9 cellular contexts compared by ENCODE assay signal in the genomic region with DNA sequence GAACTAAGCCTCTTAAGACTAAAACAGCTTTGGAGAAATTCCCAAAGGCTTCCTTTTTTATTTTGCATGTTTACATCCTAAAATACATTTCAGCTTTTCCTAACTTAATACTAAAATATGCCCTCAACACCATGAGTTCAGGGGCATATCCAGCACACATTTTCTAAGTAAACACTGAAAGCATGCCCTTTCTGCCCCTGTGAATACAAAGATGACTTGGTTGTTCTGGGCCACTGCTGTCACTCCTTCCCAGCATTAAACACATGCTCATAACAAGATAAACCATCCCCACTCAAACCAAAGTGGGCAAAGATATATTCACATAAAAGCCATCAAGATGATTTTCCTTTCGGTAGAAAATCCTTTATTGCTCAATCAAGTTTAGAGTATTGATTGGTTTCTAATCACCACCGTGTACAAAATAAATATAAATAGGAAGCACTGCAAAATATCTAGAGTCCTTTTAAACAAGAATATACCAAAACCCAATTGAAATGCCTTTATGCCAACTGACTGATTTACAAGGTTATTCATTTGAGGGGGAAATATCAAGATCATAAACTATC. TPM values are rescaled to one million over a fixed set of nuclear protein-coding genes. Genes with fewer than 3 reads are reported as not detected.
DNase-seq lines count a peak whose midpoint lies in the region; ATAC-seq and TF ChIP-seq lines count a peak whose summit lies in the region.
"Had no signal": no experiment of that assay in that cellular context is flagged by ENCODE, and none has a peak within 500 bp of the region (broad histone marks: within the 10 kb centered on the region; RNA-seq: fewer than 3 reads in every experiment).

No MANE protein-coding gene starts in this region.

- peak overlapping the region; percentile 18 for H3K4me3 Mint-ChIP-seq in activated naive CD8-positive, alpha-beta T cell treated with anti-CD3 and anti-CD28 coated beads, Interleukin-2, amount 10 ng/mL, durations not matched to agents 7 days and 5 days
- H3K4me3 Mint-ChIP-seq in mesothelial cell of epicardium = peak overlapping the region; percentile 36

- H3K9me3 Mint-ChIP-seq in activated naive CD8-positive, alpha-beta T cell treated with anti-CD3 and anti-CD28 coated beads, Interleukin-2, amount 10 ng/mL, durations not matched to agents 7 days and 5 days = no peaks in the 10 kb centered on the region
- no peaks in the 10 kb centered on the region for H3K9me3 Mint-ChIP-seq in mesothelial cell of epicardium

- ATAC-seq in DND-41 (ENCODE audit: insufficient read depth, low read depth) = no peak
- no peak for ATAC-seq in activated naive CD8-positive, alpha-beta T cell treated with anti-CD3 and anti-CD28 coated beads, Interleukin-2, amount 10 ng/mL, durations not matched to agents 7 days and 5 days (ENCODE audit: low read depth)

- H3K27ac ChIP-seq in DND-41 (ENCODE audit: low read length) (no peak overlapping the region), HUES48 (ENCODE audit: low read depth, low read length) (peak overlapping the region; percentile 41), coronary artery (no peak overlapping the region)

- POLR2A ChIA-PET in activated naive CD8-positive, alpha-beta T cell treated with anti-CD3 and anti-CD28 coated beads, Interleukin-2, amount 10 ng/mL, durations not matched to agents 7 days and 5 days (lab: Charles Lee) = no interaction called here

- no peak overlapping the region for H3K27ac Mint-ChIP-seq in activated naive CD8-positive, alpha-beta T cell treated with anti-CD3 and anti-CD28 coated beads, Interleukin-2, amount 10 ng/mL, durations not matched to agents 7 days and 5 days
- H3K27ac Mint-ChIP-seq in mesothelial cell of epicardium = peak overlapping the region; percentile 34

- H3K4me1 ChIP-seq in DND-41 (ENCODE audit: insufficient read depth, low read length) (peaks cover 58% of the 10 kb centered on the region), HUES48 (ENCODE audit: control insufficient read depth, insufficient read depth, low read length) (peaks cover 15% of the 10 kb centered on the region)

- H3K79me2 ChIP-seq in DND-41 (ENCODE audit: insufficient read depth, low read length) = peaks cover 70% of the 10 kb centered on the region

- peak overlapping the region in 1 of 2 experiments; percentile 5; a peak in 1 of 4 replicates for H3K4me3 ChIP-seq in DND-41 (ENCODE audit: low read depth in 1 of 2, low read length in 2 of 2)
- H3K4me3 ChIP-seq in HUES48 (ENCODE audit: low read depth, low read length) = peak overlapping the region; percentile 97
- H3K4me3 ChIP-seq in coronary artery = no peak overlapping the region
- H3K4me3 ChIP-seq: thyroid gland had no signal

- H3K4me1 Mint-ChIP-seq in activated naive CD8-positive, alpha-beta T cell treated with anti-CD3 and anti-CD28 coated beads, Interleukin-2, amount 10 ng/mL, durations not matched to agents 7 days and 5 days = peaks cover 41% of the 10 kb centered on the region
- H3K4me1 Mint-ChIP-seq in mesothelial cell of epicardium = peaks cover 25% of the 10 kb centered on the region

- H4K20me1 ChIP-seq in DND-41 (ENCODE audit: insufficient read depth, low read length) = peaks cover 16% of the 10 kb centered on the region; the same call in 1 of the 2 replicates

- peaks cover 3% of the 10 kb centered on the region for H3K36me3 Mint-ChIP-seq in activated naive CD8-positive, alpha-beta T cell treated with anti-CD3 and anti-CD28 coated beads, Interleukin-2, amount 10 ng/mL, durations not matched to agents 7 days and 5 days
- H3K36me3 Mint-ChIP-seq in mesothelial cell of epicardium = peaks cover 2% of the 10 kb centered on the region

- peak overlapping the region; percentile 90 for H3K4me2 ChIP-seq in DND-41 (ENCODE audit: insufficient read depth, low read length)

- no peak overlapping the region for H2AFZ ChIP-seq in DND-41 (ENCODE audit: low read depth, low read length)

- no peak for DNase-seq in DND-41
- DNase-seq in activated naive CD8-positive, alpha-beta T cell treated with anti-CD3 and anti-CD28 coated beads, Interleukin-2, amount 10 ng/mL, durations not matched to agents 7 days and 5 days = no peak
- DNase-seq in mesothelial cell of epicardium (ENCODE audit: low spot score in 2 of 2, unreplicated experiment in 2 of 2) = no peak
- DNase-seq in SW480 (ENCODE audit: low spot score) = no peak
- no peak for DNase-seq in NCI-H69 (lab: John Stamatoyannopoulos, UW)
- no peak for DNase-seq in coronary artery (ENCODE audit: low spot score)
- DNase-seq: NCI-H526 treated with DMSO at 0.1 percent for 48 hours, thyroid gland had no signal

- H3K27me3 ChIP-seq in DND-41 (ENCODE audit: insufficient read depth, low read length, poor library complexity) (no peaks in the 10 kb centered on the region), HUES48 (ENCODE audit: control insufficient read depth, insufficient read depth, low read length) (no peaks in the 10 kb centered on the region)
- H3K27me3 ChIP-seq: thyroid gland had no signal

- TF ChIP-seq CTCF in DND-41 (IDR thresholded peaks at IDR 0.05; ENCODE audit: borderline replicate concordance, extremely low read depth, low read length, poor library complexity, severe bottlenecking) (no peak), mesothelial cell of epicardium (IDR thresholded peaks at IDR 0.05; ENCODE audit: unreplicated experiment) (no peak), coronary artery (IDR thresholded peaks at IDR 0.05) (no peak)

- peaks cover 21% of the 10 kb centered on the region for H3K36me3 ChIP-seq in DND-41 (ENCODE audit: insufficient read depth, low read length)
- peaks cover 50% of the 10 kb centered on the region for H3K36me3 ChIP-seq in HUES48 (ENCODE audit: control insufficient read depth, insufficient read depth, low read length)

- H3K9me3 ChIP-seq in DND-41 (ENCODE audit: insufficient read depth, low read length, severe bottlenecking) (no peaks in the 10 kb centered on the region), HUES48 (ENCODE audit: control insufficient read depth, insufficient read depth, low read length) (no peaks in the 10 kb centered on the region)
- H3K9me3 ChIP-seq: thyroid gland had no signal

- no peaks in the 10 kb centered on the region for H3K27me3 Mint-ChIP-seq in activated naive CD8-positive, alpha-beta T cell treated with anti-CD3 and anti-CD28 coated beads, Interleukin-2, amount 10 ng/mL, durations not matched to agents 7 days and 5 days
- no peaks in the 10 kb centered on the region for H3K27me3 Mint-ChIP-seq in mesothelial cell of epicardium (ENCODE audit: low read depth)

- H3K9ac ChIP-seq in DND-41 (ENCODE audit: low read depth, low read length) (no peak overlapping the region), HUES48 (ENCODE audit: low read depth, low read length) (peak overlapping the region; percentile 48)

RNA-seq across cellular contexts. Expression of a gene that starts 1.9 kb away (rescaled TPM):
- total RNA-seq in activated naive CD8-positive, alpha-beta T cell treated with anti-CD3 and anti-CD28 coated beads, Interleukin-2, amount 10 ng/mL, durations not matched to agents 7 days and 5 days = 10 to 100 TPM; 35.0 to 39.5 TPM
- total RNA-seq in mesothelial cell of epicardium = 104 to 112 TPM (median 109 TPM) in 3 replicates

RNA-seq across cellular contexts. Expression of a gene that starts 12.3 kb away (rescaled TPM):
- 10 to 100 TPM; 28.3 to 32.7 TPM for total RNA-seq in activated naive CD8-positive, alpha-beta T cell treated with anti-CD3 and anti-CD28 coated beads, Interleukin-2, amount 10 ng/mL, durations not matched to agents 7 days and 5 days
- 35.1 to 40.9 TPM (median 38.6 TPM) in 3 replicates for total RNA-seq in mesothelial cell of epicardium

RNA-seq across cellular contexts. Expression of a gene that starts 25.4 kb away (rescaled TPM):
- total RNA-seq in activated naive CD8-positive, alpha-beta T cell treated with anti-CD3 and anti-CD28 coated beads, Interleukin-2, amount 10 ng/mL, durations not matched to agents 7 days and 5 days = 10 to 100 TPM; 21.9 to 22.2 TPM
- total RNA-seq in mesothelial cell of epicardium = 29.4 to 30.8 TPM (median 30.0 TPM) in 3 replicates
